ENCODE assay signal across 1 cellular context in the genomic region with DNA sequence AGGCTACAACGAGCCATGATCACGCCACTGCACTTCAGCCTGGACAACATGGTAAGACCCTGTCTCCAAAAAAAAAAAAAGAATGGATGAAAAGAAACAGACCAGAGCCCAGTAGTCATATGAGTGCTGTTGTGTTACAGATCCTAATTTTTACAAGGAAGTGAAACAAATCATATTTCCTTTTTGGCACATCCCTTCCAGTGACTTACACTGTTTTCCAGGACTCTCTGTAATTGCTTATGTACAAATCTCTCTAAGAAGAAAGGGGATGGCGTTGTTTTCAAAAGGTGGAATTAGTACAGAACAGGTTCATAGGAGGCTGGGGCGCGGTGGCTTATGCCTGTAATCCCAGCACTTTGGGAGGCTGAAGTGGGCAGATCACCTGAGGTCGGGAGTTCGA.
TF ChIP-seq lines count a peak whose summit lies in the region.

No MANE protein-coding gene starts in this region.

TF ChIP-seq in SK-N-SH, 30 proteins besides CTCF, POLR2A, EP300 and RAD21:
- TF ChIP-seq, protein P1, sequence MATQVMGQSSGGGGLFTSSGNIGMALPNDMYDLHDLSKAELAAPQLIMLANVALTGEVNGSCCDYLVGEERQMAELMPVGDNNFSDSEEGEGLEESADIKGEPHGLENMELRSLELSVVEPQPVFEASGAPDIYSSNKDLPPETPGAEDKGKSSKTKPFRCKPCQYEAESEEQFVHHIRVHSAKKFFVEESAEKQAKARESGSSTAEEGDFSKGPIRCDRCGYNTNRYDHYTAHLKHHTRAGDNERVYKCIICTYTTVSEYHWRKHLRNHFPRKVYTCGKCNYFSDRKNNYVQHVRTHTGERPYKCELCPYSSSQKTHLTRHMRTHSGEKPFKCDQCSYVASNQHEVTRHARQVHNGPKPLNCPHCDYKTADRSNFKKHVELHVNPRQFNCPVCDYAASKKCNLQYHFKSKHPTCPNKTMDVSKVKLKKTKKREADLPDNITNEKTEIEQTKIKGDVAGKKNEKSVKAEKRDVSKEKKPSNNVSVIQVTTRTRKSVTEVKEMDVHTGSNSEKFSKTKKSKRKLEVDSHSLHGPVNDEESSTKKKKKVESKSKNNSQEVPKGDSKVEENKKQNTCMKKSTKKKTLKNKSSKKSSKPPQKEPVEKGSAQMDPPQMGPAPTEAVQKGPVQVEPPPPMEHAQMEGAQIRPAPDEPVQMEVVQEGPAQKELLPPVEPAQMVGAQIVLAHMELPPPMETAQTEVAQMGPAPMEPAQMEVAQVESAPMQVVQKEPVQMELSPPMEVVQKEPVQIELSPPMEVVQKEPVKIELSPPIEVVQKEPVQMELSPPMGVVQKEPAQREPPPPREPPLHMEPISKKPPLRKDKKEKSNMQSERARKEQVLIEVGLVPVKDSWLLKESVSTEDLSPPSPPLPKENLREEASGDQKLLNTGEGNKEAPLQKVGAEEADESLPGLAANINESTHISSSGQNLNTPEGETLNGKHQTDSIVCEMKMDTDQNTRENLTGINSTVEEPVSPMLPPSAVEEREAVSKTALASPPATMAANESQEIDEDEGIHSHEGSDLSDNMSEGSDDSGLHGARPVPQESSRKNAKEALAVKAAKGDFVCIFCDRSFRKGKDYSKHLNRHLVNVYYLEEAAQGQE (IDR thresholded peaks at IDR 0.05; ENCODE audit: low read depth, low read length), result no peak
- TF ChIP-seq FOXM1 (IDR thresholded peaks at IDR 0.05; ENCODE audit: low read depth), result no peak
- TF ChIP-seq RXRA (IDR thresholded peaks at IDR 0.05; ENCODE audit: borderline replicate concordance, low read depth), result no peak
- no peak for TF ChIP-seq MEF2A (IDR thresholded peaks at IDR 0.05; ENCODE audit: borderline replicate concordance, low read depth)
- TF ChIP-seq, protein P2, sequence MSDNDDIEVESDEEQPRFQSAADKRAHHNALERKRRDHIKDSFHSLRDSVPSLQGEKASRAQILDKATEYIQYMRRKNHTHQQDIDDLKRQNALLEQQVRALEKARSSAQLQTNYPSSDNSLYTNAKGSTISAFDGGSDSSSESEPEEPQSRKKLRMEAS (IDR thresholded peaks at IDR 0.05; ENCODE audit: low read depth), result no peak
- TF ChIP-seq YY1 (IDR thresholded peaks at IDR 0.05; ENCODE audit: low read depth), result no peak
- no peak for TF ChIP-seq GATA2 (CRISPR knock-in tag; IDR thresholded peaks at IDR 0.05)
- TF ChIP-seq, protein P3, sequence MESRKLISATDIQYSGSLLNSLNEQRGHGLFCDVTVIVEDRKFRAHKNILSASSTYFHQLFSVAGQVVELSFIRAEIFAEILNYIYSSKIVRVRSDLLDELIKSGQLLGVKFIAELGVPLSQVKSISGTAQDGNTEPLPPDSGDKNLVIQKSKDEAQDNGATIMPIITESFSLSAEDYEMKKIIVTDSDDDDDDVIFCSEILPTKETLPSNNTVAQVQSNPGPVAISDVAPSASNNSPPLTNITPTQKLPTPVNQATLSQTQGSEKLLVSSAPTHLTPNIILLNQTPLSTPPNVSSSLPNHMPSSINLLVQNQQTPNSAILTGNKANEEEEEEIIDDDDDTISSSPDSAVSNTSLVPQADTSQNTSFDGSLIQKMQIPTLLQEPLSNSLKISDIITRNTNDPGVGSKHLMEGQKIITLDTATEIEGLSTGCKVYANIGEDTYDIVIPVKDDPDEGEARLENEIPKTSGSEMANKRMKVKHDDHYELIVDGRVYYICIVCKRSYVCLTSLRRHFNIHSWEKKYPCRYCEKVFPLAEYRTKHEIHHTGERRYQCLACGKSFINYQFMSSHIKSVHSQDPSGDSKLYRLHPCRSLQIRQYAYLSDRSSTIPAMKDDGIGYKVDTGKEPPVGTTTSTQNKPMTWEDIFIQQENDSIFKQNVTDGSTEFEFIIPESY (IDR thresholded peaks at IDR 0.05; ENCODE audit: borderline replicate concordance, low read depth), result no peak
- TF ChIP-seq SIN3A (IDR thresholded peaks at IDR 0.05; ENCODE audit: borderline replicate concordance, low read depth, low read length), result no peak
- TF ChIP-seq, protein P4, sequence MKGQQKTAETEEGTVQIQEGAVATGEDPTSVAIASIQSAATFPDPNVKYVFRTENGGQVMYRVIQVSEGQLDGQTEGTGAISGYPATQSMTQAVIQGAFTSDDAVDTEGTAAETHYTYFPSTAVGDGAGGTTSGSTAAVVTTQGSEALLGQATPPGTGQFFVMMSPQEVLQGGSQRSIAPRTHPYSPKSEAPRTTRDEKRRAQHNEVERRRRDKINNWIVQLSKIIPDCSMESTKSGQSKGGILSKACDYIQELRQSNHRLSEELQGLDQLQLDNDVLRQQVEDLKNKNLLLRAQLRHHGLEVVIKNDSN (IDR thresholded peaks at IDR 0.05; ENCODE audit: borderline replicate concordance, low read depth), result no peak
- TF ChIP-seq NFIC (IDR thresholded peaks at IDR 0.05; ENCODE audit: borderline replicate concordance), result no peak
- no peak for TF ChIP-seq TEAD4 (IDR thresholded peaks at IDR 0.05; ENCODE audit: borderline replicate concordance, insufficient read depth)
- no peak for TF ChIP-seq MXI1 (IDR thresholded peaks at IDR 0.05; ENCODE audit: low read depth, low read length)
- no peak for TF ChIP-seq FOXJ3 (CRISPR knock-in tag; IDR thresholded peaks at IDR 0.05)
